In the genomic region with DNA sequence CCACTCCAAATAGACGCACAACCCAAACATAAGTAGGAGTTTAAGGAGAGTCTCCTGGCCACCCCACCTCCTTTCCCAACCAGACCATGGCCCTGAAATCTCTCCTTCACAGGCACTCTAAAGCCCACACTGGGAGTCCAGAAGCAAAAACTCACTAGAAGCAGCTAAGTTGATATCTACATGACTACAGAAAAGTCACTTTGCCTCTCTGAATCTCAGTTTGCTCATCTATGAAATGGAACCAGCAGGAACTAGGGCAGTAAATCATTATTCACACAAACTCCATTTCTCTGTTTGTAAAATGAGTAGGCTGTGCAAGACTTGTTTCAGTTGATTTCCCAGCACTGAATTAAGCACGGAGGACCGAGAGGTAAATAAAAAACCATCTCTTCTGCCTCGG, we compare ENCODE assay signal across 32 cellular contexts. TPM values are rescaled to one million over a fixed set of nuclear protein-coding genes. Genes with fewer than 3 reads are reported as not detected.
"Had no signal": no experiment of that assay in that cellular context is flagged by ENCODE, and none has a peak within 500 bp of the region (broad histone marks: within the 10 kb centered on the region; RNA-seq: fewer than 3 reads in every experiment).

No MANE protein-coding gene starts in this region.

- H3K9me3 ChIP-seq: colonic mucosa, gastrocnemius medialis, pancreas, prostate gland had no signal

- DNase-seq: activated CD4-positive, alpha-beta memory T cell treated with anti-CD3 and anti-CD28 coated beads, Interleukin-2, amount 10 ng/mL, durations not matched to agents 7 days and 5 days; activated CD4-positive, alpha-beta T cell treated with anti-CD3 and anti-CD28 coated beads for 1 hour; activated CD4-positive, alpha-beta T cell treated with anti-CD3 and anti-CD28 coated beads, Interleukin-2, amount 10 ng/mL, durations not matched to agents 7 days and 5 days; activated CD8-positive, alpha-beta memory T cell treated with anti-CD3 and anti-CD28 coated beads, Interleukin-2, amount 50 U/mL, for 48 hours; activated T-cell treated with anti-CD3 and anti-CD28 coated beads, Interleukin-2, amount 50 U/mL, for 24 hours; aorta; cerebellar nuclear complex; colonic mucosa; effector CD8-positive, alpha-beta T cell; gastrocnemius medialis; glutamatergic neuron; left ventricle myocardium inferior; naive thymus-derived CD4-positive, alpha-beta T cell; nucleus accumbens; retina; sigmoid colon; small intestine; stimulated activated CD4-positive, alpha-beta T cell treated with anti-CD3 and anti-CD28 coated beads, Interleukin-4, amount 100 ng/mL, for 24 hours; stimulated activated naive CD8-positive, alpha-beta T cell treated with anti-CD3 and anti-CD28 coated beads, Interleukin-15, amount 100 ng/mL, for 72 hours; substantia nigra; T-helper 2 cell had no signal

- H3K4me1 ChIP-seq: colonic mucosa, gastrocnemius medialis, prostate gland had no signal

- H3K27me3 ChIP-seq: colonic mucosa, pancreas had no signal

- H3K4me3 Mint-ChIP-seq: activated CD4-positive, alpha-beta memory T cell treated with anti-CD3 and anti-CD28 coated beads, Interleukin-2, amount 10 ng/mL, durations not matched to agents 7 days and 5 days; activated CD4-positive, alpha-beta T cell treated with anti-CD3 and anti-CD28 coated beads, Interleukin-2, amount 10 ng/mL, durations not matched to agents 7 days and 5 days; activated naive CD8-positive, alpha-beta T cell; activated T-cell treated with anti-CD3 and anti-CD28 coated beads, Interleukin-2, amount 50 U/mL, for 24 hours; mesothelial cell of epicardium; naive thymus-derived CD4-positive, alpha-beta T cell; neural crest cell; stimulated activated effector memory CD8-positive, alpha-beta T cell treated with anti-CD3 and anti-CD28 coated beads, Interleukin-12 subunit alpha, Interleukin-12 subunit beta, amount 100 ng/mL, for 72 hours; stimulated activated naive CD8-positive, alpha-beta T cell treated with anti-CD3 and anti-CD28 coated beads, Interleukin-15, amount 100 ng/mL, for 72 hours; WTC11 had no signal

- FAIRE-seq: endometrium, pancreas, small intestine had no signal

- H3K36me3 ChIP-seq: cardiac muscle cell, colonic mucosa, gastrocnemius medialis, left ventricle myocardium inferior, pancreas, prostate gland, sigmoid colon had no signal

- H3K27ac Mint-ChIP-seq: activated CD4-positive, alpha-beta memory T cell treated with anti-CD3 and anti-CD28 coated beads, Interleukin-2, amount 10 ng/mL, durations not matched to agents 7 days and 5 days; activated CD4-positive, alpha-beta T cell treated with anti-CD3 and anti-CD28 coated beads, Interleukin-2, amount 10 ng/mL, durations not matched to agents 7 days and 5 days; activated naive CD8-positive, alpha-beta T cell; activated T-cell treated with anti-CD3 and anti-CD28 coated beads, Interleukin-2, amount 50 U/mL, for 24 hours; activated T-helper 2 cell treated with anti-CD3 and anti-CD28 coated beads, Interferon-gamma antibody, Interleukin-2, Interleukin-4, amounts not matched to agents 10 μg/mL and 5 μg/mL and 100 μg/mL, durations not matched to agents 14 hours and 24 hours and 36 hours; naive thymus-derived CD4-positive, alpha-beta T cell; stimulated activated effector memory CD8-positive, alpha-beta T cell treated with anti-CD3 and anti-CD28 coated beads, Interleukin-12 subunit alpha, Interleukin-12 subunit beta, amount 100 ng/mL, for 72 hours; stimulated activated naive CD8-positive, alpha-beta T cell treated with anti-CD3 and anti-CD28 coated beads, Interleukin-15, amount 100 ng/mL, for 72 hours; WTC11 had no signal

- ATAC-seq: gastrocnemius medialis; naive thymus-derived CD4-positive, alpha-beta T cell; pancreas; stimulated activated effector memory CD8-positive, alpha-beta T cell treated with anti-CD3 and anti-CD28 coated beads, Interleukin-12 subunit alpha, Interleukin-12 subunit beta, amount 100 ng/mL, for 72 hours; stimulated activated naive CD8-positive, alpha-beta T cell treated with anti-CD3 and anti-CD28 coated beads, Interleukin-15, amount 100 ng/mL, for 72 hours; WTC11 had no signal

- H3K9me3 Mint-ChIP-seq: WTC11 had no signal

- H3K4me3 ChIP-seq: cardiac muscle cell, colonic mucosa, gastrocnemius medialis, left ventricle myocardium inferior, lung, prostate gland, sigmoid colon had no signal

- H3K36me3 Mint-ChIP-seq: activated naive CD8-positive, alpha-beta T cell; stimulated activated effector memory CD8-positive, alpha-beta T cell treated with anti-CD3 and anti-CD28 coated beads, Interleukin-12 subunit alpha, Interleukin-12 subunit beta, amount 100 ng/mL, for 72 hours; WTC11 had no signal

- H3K27ac ChIP-seq: cardiac muscle cell, gastrocnemius medialis, left ventricle myocardium inferior, sigmoid colon had no signal

RNA-seq across cellular contexts. Expression of gene WWC1, which starts 4.1 kb away (rescaled TPM):
- total RNA-seq: activated CD4-positive, alpha-beta memory T cell treated with anti-CD3 and anti-CD28 coated beads, Interleukin-2, amount 10 ng/mL, durations not matched to agents 7 days and 5 days had no signal
